Comparison of ENCODE assay signal across 1 cellular context in the genomic region with DNA sequence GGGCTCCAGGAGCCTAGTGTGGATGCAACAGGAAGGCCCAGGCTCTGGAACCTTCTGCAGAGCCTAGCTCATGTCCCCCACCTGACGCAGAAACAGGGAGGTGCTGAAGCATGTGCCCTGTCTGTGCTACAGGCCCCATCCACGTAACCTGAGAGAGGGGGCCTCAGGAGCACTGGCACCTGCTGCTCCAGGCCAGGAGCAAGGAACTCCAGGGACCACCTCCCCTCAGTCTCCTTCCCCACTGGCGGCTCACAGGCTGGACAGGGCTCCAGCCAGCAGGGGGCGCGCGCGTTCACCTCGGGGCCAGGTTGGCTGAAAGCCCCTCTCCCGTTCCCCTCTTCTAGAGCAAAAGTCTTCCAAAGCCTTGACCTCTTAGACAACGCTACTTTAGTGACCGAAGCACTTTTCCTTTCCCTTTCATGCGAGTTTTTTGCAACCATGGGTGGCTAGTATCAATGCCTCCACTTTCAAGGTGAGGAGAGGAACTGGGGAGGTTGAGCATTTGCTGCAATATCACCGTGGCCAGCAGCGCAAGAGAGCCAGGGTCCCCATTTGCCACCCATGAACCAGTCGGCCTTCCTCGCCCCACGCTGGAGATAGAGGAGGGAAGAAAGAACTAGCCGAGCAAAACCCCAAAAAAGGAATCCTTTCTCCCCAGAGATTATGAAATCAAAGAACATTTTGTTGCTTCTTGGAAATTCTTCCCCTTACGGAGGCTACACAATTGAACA.
TF ChIP-seq lines count a peak whose summit lies in the region.

No MANE protein-coding gene starts in this region.

TF ChIP-seq in HepG2, 621 proteins besides CTCF, POLR2A, EP300 and RAD21 (continued from another document and continues in another):
- TF ChIP-seq NFKB2 (CRISPR knock-in tag; IDR thresholded peaks at IDR 0.05; ENCODE audit: borderline replicate concordance), result peak; percentile 84; the same call in 1 of the 2 replicates
- TF ChIP-seq IRF2 (CRISPR knock-in tag; IDR thresholded peaks at IDR 0.05), result peak; percentile 69
- TF ChIP-seq HDAC1 (CRISPR knock-in tag; IDR thresholded peaks at IDR 0.05), result peak; percentile 71
- TF ChIP-seq, protein P1, sequence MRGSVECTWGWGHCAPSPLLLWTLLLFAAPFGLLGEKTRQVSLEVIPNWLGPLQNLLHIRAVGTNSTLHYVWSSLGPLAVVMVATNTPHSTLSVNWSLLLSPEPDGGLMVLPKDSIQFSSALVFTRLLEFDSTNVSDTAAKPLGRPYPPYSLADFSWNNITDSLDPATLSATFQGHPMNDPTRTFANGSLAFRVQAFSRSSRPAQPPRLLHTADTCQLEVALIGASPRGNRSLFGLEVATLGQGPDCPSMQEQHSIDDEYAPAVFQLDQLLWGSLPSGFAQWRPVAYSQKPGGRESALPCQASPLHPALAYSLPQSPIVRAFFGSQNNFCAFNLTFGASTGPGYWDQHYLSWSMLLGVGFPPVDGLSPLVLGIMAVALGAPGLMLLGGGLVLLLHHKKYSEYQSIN (CRISPR knock-in tag; IDR thresholded peaks at IDR 0.05; ENCODE audit: borderline replicate concordance), result no peak
- peak; percentile 59 for TF ChIP-seq ZNF263 (CRISPR knock-in tag; IDR thresholded peaks at IDR 0.05)
- TF ChIP-seq SCMH1 (CRISPR knock-in tag; IDR thresholded peaks at IDR 0.05; ENCODE audit: borderline replicate concordance), result no peak
- peak; percentile 69 for TF ChIP-seq GATAD2A (CRISPR knock-in tag; IDR thresholded peaks at IDR 0.05)
- peak; percentile 73; the same call in 1 of the 2 replicates for TF ChIP-seq ZBTB38 (CRISPR knock-in tag; IDR thresholded peaks at IDR 0.05)
- TF ChIP-seq RARA (CRISPR knock-in tag; IDR thresholded peaks at IDR 0.05), result peak; percentile 46
- peak; percentile 0 for TF ChIP-seq ZEB1 (IDR thresholded peaks at IDR 0.05; ENCODE audit: insufficient replicate concordance, low read depth)
- TF ChIP-seq POLR2AphosphoS2 (IDR thresholded peaks at IDR 0.05; ENCODE audit: low read depth, low read length), result no peak
- TF ChIP-seq ZFYVE20 (CRISPR knock-in tag; IDR thresholded peaks at IDR 0.05; ENCODE audit: borderline replicate concordance, low read depth), result no peak
- no peak for TF ChIP-seq ZNF556 (CRISPR knock-in tag; IDR thresholded peaks at IDR 0.05; ENCODE audit: borderline replicate concordance)
- 0 out of 2 replicates have a peak, but pooled peaks have one; percentile 71 for TF ChIP-seq ZNF737 (CRISPR knock-in tag; IDR thresholded peaks at IDR 0.05; ENCODE audit: borderline replicate concordance)
- TF ChIP-seq GATAD1 (CRISPR knock-in tag; IDR thresholded peaks at IDR 0.05), result peak; percentile 65; the same call in 1 of the 2 replicates
- TF ChIP-seq CCAR2 (optimal IDR thresholded peaks at IDR 0.05; ENCODE audit: low read depth, low read length), result no peak
- TF ChIP-seq, protein P2, sequence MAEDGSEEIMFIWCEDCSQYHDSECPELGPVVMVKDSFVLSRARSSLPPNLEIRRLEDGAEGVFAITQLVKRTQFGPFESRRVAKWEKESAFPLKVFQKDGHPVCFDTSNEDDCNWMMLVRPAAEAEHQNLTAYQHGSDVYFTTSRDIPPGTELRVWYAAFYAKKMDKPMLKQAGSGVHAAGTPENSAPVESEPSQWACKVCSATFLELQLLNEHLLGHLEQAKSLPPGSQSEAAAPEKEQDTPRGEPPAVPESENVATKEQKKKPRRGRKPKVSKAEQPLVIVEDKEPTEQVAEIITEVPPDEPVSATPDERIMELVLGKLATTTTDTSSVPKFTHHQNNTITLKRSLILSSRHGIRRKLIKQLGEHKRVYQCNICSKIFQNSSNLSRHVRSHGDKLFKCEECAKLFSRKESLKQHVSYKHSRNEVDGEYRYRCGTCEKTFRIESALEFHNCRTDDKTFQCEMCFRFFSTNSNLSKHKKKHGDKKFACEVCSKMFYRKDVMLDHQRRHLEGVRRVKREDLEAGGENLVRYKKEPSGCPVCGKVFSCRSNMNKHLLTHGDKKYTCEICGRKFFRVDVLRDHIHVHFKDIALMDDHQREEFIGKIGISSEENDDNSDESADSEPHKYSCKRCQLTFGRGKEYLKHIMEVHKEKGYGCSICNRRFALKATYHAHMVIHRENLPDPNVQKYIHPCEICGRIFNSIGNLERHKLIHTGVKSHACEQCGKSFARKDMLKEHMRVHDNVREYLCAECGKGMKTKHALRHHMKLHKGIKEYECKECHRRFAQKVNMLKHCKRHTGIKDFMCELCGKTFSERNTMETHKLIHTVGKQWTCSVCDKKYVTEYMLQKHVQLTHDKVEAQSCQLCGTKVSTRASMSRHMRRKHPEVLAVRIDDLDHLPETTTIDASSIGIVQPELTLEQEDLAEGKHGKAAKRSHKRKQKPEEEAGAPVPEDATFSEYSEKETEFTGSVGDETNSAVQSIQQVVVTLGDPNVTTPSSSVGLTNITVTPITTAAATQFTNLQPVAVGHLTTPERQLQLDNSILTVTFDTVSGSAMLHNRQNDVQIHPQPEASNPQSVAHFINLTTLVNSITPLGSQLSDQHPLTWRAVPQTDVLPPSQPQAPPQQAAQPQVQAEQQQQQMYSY (CRISPR knock-in tag; IDR thresholded peaks at IDR 0.05), result no peak
- TF ChIP-seq, protein P3, sequence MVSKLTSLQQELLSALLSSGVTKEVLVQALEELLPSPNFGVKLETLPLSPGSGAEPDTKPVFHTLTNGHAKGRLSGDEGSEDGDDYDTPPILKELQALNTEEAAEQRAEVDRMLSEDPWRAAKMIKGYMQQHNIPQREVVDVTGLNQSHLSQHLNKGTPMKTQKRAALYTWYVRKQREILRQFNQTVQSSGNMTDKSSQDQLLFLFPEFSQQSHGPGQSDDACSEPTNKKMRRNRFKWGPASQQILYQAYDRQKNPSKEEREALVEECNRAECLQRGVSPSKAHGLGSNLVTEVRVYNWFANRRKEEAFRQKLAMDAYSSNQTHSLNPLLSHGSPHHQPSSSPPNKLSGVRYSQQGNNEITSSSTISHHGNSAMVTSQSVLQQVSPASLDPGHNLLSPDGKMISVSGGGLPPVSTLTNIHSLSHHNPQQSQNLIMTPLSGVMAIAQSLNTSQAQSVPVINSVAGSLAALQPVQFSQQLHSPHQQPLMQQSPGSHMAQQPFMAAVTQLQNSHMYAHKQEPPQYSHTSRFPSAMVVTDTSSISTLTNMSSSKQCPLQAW (CRISPR knock-in tag; IDR thresholded peaks at IDR 0.05), result peak; percentile 53; the same call in 1 of the 2 replicates
- TF ChIP-seq LCORL (IDR thresholded peaks at IDR 0.05), result no peak
- TF ChIP-seq LCORL (CRISPR knock-in tag; IDR thresholded peaks at IDR 0.05), result peak; percentile 24; the same call in 1 of the 2 replicates
- 0 out of 2 replicates have a peak, but pooled peaks have one; percentile 39 for TF ChIP-seq ZNF326 (CRISPR knock-in tag; IDR thresholded peaks at IDR 0.05; ENCODE audit: borderline replicate concordance)
- TF ChIP-seq RXRB (CRISPR knock-in tag; IDR thresholded peaks at IDR 0.05; ENCODE audit: borderline replicate concordance), result peak; percentile 46; the same call in 1 of the 2 replicates
- peak; percentile 16; the same call in 1 of the 2 replicates for TF ChIP-seq TARDBP (CRISPR knock-in tag; IDR thresholded peaks at IDR 0.05)
- TF ChIP-seq TGIF2 (CRISPR knock-in tag; IDR thresholded peaks at IDR 0.05), result peak; percentile 36; the same call in 1 of the 2 replicates
- peak; percentile 90 for TF ChIP-seq BRD4 (CRISPR knock-in tag; IDR thresholded peaks at IDR 0.05)
- TF ChIP-seq, protein P4, sequence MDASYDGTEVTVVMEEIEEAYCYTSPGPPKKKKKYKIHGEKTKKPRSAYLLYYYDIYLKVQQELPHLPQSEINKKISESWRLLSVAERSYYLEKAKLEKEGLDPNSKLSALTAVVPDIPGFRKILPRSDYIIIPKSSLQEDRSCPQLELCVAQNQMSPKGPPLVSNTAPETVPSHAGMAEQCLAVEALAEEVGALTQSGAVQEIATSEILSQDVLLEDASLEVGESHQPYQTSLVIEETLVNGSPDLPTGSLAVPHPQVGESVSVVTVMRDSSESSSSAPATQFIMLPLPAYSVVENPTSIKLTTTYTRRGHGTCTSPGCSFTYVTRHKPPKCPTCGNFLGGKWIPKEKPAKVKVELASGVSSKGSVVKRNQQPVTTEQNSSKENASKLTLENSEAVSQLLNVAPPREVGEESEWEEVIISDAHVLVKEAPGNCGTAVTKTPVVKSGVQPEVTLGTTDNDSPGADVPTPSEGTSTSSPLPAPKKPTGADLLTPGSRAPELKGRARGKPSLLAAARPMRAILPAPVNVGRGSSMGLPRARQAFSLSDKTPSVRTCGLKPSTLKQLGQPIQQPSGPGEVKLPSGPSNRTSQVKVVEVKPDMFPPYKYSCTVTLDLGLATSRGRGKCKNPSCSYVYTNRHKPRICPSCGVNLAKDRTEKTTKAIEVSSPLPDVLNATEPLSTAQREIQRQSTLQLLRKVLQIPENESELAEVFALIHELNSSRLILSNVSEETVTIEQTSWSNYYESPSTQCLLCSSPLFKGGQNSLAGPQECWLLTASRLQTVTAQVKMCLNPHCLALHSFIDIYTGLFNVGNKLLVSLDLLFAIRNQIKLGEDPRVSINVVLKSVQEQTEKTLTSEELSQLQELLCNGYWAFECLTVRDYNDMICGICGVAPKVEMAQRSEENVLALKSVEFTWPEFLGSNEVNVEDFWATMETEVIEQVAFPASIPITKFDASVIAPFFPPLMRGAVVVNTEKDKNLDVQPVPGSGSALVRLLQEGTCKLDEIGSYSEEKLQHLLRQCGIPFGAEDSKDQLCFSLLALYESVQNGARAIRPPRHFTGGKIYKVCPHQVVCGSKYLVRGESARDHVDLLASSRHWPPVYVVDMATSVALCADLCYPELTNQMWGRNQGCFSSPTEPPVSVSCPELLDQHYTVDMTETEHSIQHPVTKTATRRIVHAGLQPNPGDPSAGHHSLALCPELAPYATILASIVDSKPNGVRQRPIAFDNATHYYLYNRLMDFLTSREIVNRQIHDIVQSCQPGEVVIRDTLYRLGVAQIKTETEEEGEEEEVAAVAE (CRISPR knock-in tag; IDR thresholded peaks at IDR 0.05; ENCODE audit: borderline replicate concordance), result peak; percentile 64; the same call in 1 of the 2 replicates
- TF ChIP-seq, protein P5, sequence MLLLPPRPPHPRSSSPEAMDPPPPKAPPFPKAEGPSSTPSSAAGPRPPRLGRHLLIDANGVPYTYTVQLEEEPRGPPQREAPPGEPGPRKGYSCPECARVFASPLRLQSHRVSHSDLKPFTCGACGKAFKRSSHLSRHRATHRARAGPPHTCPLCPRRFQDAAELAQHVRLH (CRISPR knock-in tag; IDR thresholded peaks at IDR 0.05; ENCODE audit: borderline replicate concordance, low read depth), result peak; percentile 36; the same call in 1 of the 2 replicates
- TF ChIP-seq HDAC2 (CRISPR knock-in tag; IDR thresholded peaks at IDR 0.05), result peak; percentile 42; the same call in 1 of the 2 replicates
- TF ChIP-seq ZFAT (CRISPR knock-in tag; conservative IDR thresholded peaks at IDR 0.05), result no peak
- TF ChIP-seq, protein P6, sequence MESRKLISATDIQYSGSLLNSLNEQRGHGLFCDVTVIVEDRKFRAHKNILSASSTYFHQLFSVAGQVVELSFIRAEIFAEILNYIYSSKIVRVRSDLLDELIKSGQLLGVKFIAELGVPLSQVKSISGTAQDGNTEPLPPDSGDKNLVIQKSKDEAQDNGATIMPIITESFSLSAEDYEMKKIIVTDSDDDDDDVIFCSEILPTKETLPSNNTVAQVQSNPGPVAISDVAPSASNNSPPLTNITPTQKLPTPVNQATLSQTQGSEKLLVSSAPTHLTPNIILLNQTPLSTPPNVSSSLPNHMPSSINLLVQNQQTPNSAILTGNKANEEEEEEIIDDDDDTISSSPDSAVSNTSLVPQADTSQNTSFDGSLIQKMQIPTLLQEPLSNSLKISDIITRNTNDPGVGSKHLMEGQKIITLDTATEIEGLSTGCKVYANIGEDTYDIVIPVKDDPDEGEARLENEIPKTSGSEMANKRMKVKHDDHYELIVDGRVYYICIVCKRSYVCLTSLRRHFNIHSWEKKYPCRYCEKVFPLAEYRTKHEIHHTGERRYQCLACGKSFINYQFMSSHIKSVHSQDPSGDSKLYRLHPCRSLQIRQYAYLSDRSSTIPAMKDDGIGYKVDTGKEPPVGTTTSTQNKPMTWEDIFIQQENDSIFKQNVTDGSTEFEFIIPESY (CRISPR knock-in tag; IDR thresholded peaks at IDR 0.05), result no peak
- TF ChIP-seq, protein P7, sequence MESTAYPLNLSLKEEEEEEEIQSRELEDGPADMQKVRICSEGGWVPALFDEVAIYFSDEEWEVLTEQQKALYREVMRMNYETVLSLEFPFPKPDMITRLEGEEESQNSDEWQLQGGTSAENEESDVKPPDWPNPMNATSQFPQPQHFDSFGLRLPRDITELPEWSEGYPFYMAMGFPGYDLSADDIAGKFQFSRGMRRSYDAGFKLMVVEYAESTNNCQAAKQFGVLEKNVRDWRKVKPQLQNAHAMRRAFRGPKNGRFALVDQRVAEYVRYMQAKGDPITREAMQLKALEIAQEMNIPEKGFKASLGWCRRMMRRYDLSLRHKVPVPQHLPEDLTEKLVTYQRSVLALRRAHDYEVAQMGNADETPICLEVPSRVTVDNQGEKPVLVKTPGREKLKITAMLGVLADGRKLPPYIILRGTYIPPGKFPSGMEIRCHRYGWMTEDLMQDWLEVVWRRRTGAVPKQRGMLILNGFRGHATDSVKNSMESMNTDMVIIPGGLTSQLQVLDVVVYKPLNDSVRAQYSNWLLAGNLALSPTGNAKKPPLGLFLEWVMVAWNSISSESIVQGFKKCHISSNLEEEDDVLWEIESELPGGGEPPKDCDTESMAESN (CRISPR knock-in tag; conservative IDR thresholded peaks at IDR 0.05), result no peak
- TF ChIP-seq NR2F6 (IDR thresholded peaks at IDR 0.05), result peak; percentile 59; the same call in 1 of the 2 replicates
- peak; percentile 67 for TF ChIP-seq NR2F6 (CRISPR knock-in tag; IDR thresholded peaks at IDR 0.05)
- TF ChIP-seq SETDB1 (CRISPR knock-in tag; IDR thresholded peaks at IDR 0.05; ENCODE audit: borderline replicate concordance), result no peak
- TF ChIP-seq MED13 (CRISPR knock-in tag; IDR thresholded peaks at IDR 0.05), result no peak
- TF ChIP-seq, protein P8, sequence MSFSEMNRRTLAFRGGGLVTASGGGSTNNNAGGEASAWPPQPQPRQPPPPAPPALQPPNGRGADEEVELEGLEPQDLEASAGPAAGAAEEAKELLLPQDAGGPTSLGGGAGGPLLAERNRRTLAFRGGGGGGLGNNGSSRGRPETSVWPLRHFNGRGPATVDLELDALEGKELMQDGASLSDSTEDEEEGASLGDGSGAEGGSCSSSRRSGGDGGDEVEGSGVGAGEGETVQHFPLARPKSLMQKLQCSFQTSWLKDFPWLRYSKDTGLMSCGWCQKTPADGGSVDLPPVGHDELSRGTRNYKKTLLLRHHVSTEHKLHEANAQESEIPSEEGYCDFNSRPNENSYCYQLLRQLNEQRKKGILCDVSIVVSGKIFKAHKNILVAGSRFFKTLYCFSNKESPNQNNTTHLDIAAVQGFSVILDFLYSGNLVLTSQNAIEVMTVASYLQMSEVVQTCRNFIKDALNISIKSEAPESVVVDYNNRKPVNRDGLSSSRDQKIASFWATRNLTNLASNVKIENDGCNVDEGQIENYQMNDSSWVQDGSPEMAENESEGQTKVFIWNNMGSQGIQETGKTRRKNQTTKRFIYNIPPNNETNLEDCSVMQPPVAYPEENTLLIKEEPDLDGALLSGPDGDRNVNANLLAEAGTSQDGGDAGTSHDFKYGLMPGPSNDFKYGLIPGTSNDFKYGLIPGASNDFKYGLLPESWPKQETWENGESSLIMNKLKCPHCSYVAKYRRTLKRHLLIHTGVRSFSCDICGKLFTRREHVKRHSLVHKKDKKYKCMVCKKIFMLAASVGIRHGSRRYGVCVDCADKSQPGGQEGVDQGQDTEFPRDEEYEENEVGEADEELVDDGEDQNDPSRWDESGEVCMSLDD (CRISPR knock-in tag; IDR thresholded peaks at IDR 0.05; ENCODE audit: borderline replicate concordance), result peak; percentile 44; the same call in 1 of the 2 replicates
- no peak for TF ChIP-seq SP1 (IDR thresholded peaks at IDR 0.05)
- TF ChIP-seq SP1 (CRISPR knock-in tag; IDR thresholded peaks at IDR 0.05), result 0 out of 2 replicates have a peak, but pooled peaks have one; percentile 26
- TF ChIP-seq, protein P9, sequence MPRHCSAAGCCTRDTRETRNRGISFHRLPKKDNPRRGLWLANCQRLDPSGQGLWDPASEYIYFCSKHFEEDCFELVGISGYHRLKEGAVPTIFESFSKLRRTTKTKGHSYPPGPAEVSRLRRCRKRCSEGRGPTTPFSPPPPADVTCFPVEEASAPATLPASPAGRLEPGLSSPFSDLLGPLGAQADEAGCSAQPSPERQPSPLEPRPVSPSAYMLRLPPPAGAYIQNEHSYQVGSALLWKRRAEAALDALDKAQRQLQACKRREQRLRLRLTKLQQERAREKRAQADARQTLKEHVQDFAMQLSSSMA (CRISPR knock-in tag; IDR thresholded peaks at IDR 0.05), result peak; percentile 44; the same call in 1 of the 2 replicates
